8 cellular contexts compared by ENCODE assay signal in the genomic region with DNA sequence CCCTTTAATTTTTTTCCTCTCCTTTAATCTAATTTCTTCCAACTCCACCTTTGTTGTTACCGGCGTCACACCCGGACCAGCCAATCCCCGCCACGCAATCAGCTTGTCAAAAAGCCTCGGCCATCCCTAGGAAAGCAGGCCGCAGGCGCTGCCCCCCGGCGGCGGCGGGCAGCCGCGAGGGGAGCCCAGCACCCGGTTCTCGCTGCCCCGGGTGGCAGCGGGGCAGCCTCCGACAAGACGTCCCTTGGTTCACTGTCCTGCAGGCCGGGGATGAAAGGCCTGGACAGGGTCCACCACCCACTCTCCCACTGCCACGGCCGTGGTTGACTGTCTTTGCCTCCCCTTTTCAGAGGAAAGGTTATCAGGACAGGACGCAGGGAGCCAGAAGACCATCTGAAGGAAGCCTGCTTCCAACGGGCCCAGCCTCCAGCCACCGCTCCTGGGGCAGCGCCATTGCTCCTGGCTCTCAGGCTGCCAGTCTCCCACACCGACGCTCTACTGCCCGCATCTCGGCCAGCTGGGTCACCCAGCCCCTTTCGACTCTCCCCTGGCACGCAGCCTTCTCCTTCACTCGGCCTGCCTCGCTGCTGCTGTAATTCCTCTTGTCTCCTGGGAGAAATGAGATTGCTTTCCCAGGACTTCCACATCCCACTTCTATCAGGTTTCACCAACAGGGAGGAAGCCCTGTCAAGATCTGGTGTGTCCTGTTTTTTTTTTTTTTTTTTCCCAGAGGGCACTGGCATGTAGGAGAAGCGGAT. TPM values are rescaled to one million over a fixed set of nuclear protein-coding genes. Genes with fewer than 3 reads are reported as not detected.
DNase-seq lines count a peak whose midpoint lies in the region; ATAC-seq, FAIRE-seq and TF ChIP-seq lines count a peak whose summit lies in the region.

No MANE protein-coding gene starts in this region.

- H3K4me1 ChIP-seq in esophagus squamous epithelium (peaks cover 26 to 41% (median 26%) of the 10 kb centered on the region in 3 donors), mononuclear cell (ENCODE audit: insufficient read depth, low read length) (peaks cover 21% of the 10 kb centered on the region), thyroid gland (peaks cover 24 to 30% of the 10 kb centered on the region in 2 donors)

- H3K4me3 ChIP-seq in BJ (ENCODE audit: low read depth, low read length) (peak overlapping the region; percentile 92), esophagus squamous epithelium (peak overlapping the region; percentile 92 to 99 (median 99)), mononuclear cell (ENCODE audit: low read length) (peak overlapping the region; percentile 88), thyroid gland (replicated peaks in 1 of 3) (peak overlapping the region in 2 of 3 donors; percentile 71 to 88)

- POLR2A ChIA-PET in BJ (lab: Charles Lee), result interaction anchor here (0.5 to 0.7 kb wide), 2 partner anchors 37 to 99 kb away, joined by 3 to 4 read pairs; no protein-coding TSS in a partner anchor

- FAIRE-seq in H54 (lab: Jason Lieb, UNC), result no peak

- H3K27me3 ChIP-seq in BJ (ENCODE audit: control insufficient read depth, insufficient read depth, low read length), result no peaks in the 10 kb centered on the region
- H3K27me3 ChIP-seq in esophagus squamous epithelium, result no peaks in the 10 kb centered on the region
- H3K27me3 ChIP-seq in mononuclear cell (ENCODE audit: insufficient read depth, low read length), result no peaks in the 10 kb centered on the region
- no peaks in the 10 kb centered on the region for H3K27me3 ChIP-seq in thyroid gland

- CTCF ChIA-PET in BJ (lab: Yijun Ruan, JAX), result interaction anchor here (0.6 to 3.7 kb wide), 13 partner anchors 12 to 533 kb away, joined by 3 to 27 read pairs (median 4); a partner anchor contains a TSS

- intact Hi-C loops in esophagus squamous epithelium (cut with DNase I), result no loop called here
- intact Hi-C loops in thyroid gland (cut with DNase I), result no loop called here

- peak; percentile 15 for TF ChIP-seq CTCF in BJ (IDR thresholded peaks at IDR 0.05; ENCODE audit: insufficient read depth, low read depth, low read length)
- peak in 3 of 6 experiments; percentile 2 to 24 (median 9) for TF ChIP-seq CTCF in esophagus squamous epithelium (IDR thresholded peaks at IDR 0.05)
- peak in 3 of 6 experiments; percentile 6 to 43 (median 21) for TF ChIP-seq CTCF in thyroid gland (IDR thresholded peaks at IDR 0.05)

- WGBS in esophagus squamous epithelium, 2 donors, result 4 to 6% methylated on average over 11 to 16 of the region's 36 CpGs
- 1 to 2% methylated on average over 29 to 30 of the region's 36 CpGs for WGBS in thyroid gland, 2 donors

- TF ChIP-seq POLR2A in H54 (IDR thresholded peaks at IDR 0.05; ENCODE audit: low read depth, low read length) (no peak), esophagus squamous epithelium (IDR thresholded peaks at IDR 0.05) (peak in 2 of 4 donors; percentile 25 to 50), thyroid gland (IDR thresholded peaks at IDR 0.05) (peak in 1 of 2 donors; percentile 93)

- DNase-seq in BJ (ENCODE audit: low read depth) (no peak), H54 (ENCODE audit: insufficient read length, low spot score) (peak; percentile 65), NCI-H69 (lab: John Stamatoyannopoulos, UW) (peak; percentile 88), esophagus squamous epithelium (lab: John Stamatoyannopoulos, UW) (no peak), thyroid gland (peak; percentile 89 to 90)
- peak; percentile 43 for DNase-seq in activated CD8-positive, alpha-beta memory T cell treated with anti-CD3 and anti-CD28 coated beads, Interleukin-2, amount 50 U/mL, for 4 hours

- peak overlapping the region; percentile 97 to 100 (median 99) for H3K27ac ChIP-seq in esophagus squamous epithelium
- H3K27ac ChIP-seq in thyroid gland, result peak overlapping the region; percentile 97 to 99 (median 98)

- no peak for ATAC-seq in HG03039 (IDR thresholded peaks at IDR 0.05; ENCODE audit: unreplicated experiment)

- H3K9me3 ChIP-seq in esophagus squamous epithelium (no peaks in the 10 kb centered on the region), mononuclear cell (ENCODE audit: low read depth, low read length) (no peaks in the 10 kb centered on the region), thyroid gland (no peaks in the 10 kb centered on the region)

- H3K36me3 ChIP-seq in BJ (ENCODE audit: control insufficient read depth, insufficient read depth, low read length) (no peaks in the 10 kb centered on the region; the same call in 1 of the 2 replicates), esophagus squamous epithelium (peaks cover 0 to 5% (median 0%) of the 10 kb centered on the region in 3 donors), thyroid gland (no peaks in the 10 kb centered on the region)

RNA-seq across cellular contexts. Expression of a gene that starts 2.8 kb away (rescaled TPM):
- 19.8 and 21.1 TPM in 2 replicates for polyA plus RNA-seq in BJ (2011; rRNA removed)
- polyA minus RNA-seq in BJ (2011; rRNA and poly(A)+ RNA removed), result 18.7 TPM in 2 replicates
- total RNA-seq in esophagus squamous epithelium, result 10 to 100 TPM; 38.9 to 57.4 (median 51.0) TPM
- total RNA-seq in mononuclear cell, result 56.4 TPM
- 10 to 100 TPM; 63.6 to 97.4 (median 89.5) TPM for total RNA-seq in thyroid gland

RNA-seq across cellular contexts. Expression of a gene that starts 22.6 kb away (rescaled TPM):
- 47.0 and 53.9 TPM in 2 replicates for polyA plus RNA-seq in BJ (2011; rRNA removed)
- 35.2 and 50.0 TPM in 2 replicates for polyA minus RNA-seq in BJ (2011; rRNA and poly(A)+ RNA removed)
- total RNA-seq in esophagus squamous epithelium (10 to 100 TPM; 37.7 to 47.3 (median 44.0) TPM), mononuclear cell (44.7 TPM), thyroid gland (10 to 100 TPM; 52.4 to 64.5 (median 58.0) TPM)

RNA-seq across cellular contexts. Expression of a gene that starts 35.5 kb away (rescaled TPM):
- 43.8 and 64.0 TPM in 2 replicates for polyA plus RNA-seq in BJ (2011; rRNA removed)
- polyA minus RNA-seq in BJ (2011; rRNA and poly(A)+ RNA removed), result 23.4 and 24.8 TPM in 2 replicates
- total RNA-seq in esophagus squamous epithelium (10 to 100 TPM; 14.6 to 25.5 (median 21.6) TPM), mononuclear cell (20.4 TPM), thyroid gland (10 to 100 TPM; 30.6 to 50.5 (median 44.6) TPM)

RNA-seq across cellular contexts. Expression of a gene that starts 45.6 kb away (rescaled TPM):
- not detected in 2 replicates for polyA plus RNA-seq in BJ (2011; rRNA removed)
- polyA minus RNA-seq in BJ (2011; rRNA and poly(A)+ RNA removed), result not detected in 2 replicates
- total RNA-seq in esophagus squamous epithelium (not detected), mononuclear cell (0.42 TPM), thyroid gland (under 1 TPM in 2 of 4 donors, not detected in 2; 0.15 to 0.78 TPM)

RNA-seq across cellular contexts. Expression of a gene that starts 51.8 kb away (rescaled TPM):
- polyA plus RNA-seq in BJ (2011; rRNA removed), result 0.04 TPM in 1 of 2 replicates, not detected in the other
- polyA minus RNA-seq in BJ (2011; rRNA and poly(A)+ RNA removed), result 0.10 TPM in 1 of 2 replicates, not detected in the other
- under 1 TPM in 1 of 4 donors, not detected in 3; 0.11 TPM for total RNA-seq in esophagus squamous epithelium
- not detected for total RNA-seq in mononuclear cell
- total RNA-seq in thyroid gland, result 1 to 10 TPM; 1.4 to 2.4 (median 1.7) TPM

Comparison
In these comparisons a context has a peak if more than half of its experiments do, and no peak if none do; other contexts are left out.
1. DNase-seq: peak in H54 (single experiment), NCI-H69 (single experiment), activated CD8-positive, alpha-beta memory T cell treated with anti-CD3 and anti-CD28 coated beads, Interleukin-2, amount 50 U/mL, for 4 hours (single experiment) and thyroid gland (2 of 2); none in BJ (single experiment) and esophagus squamous epithelium (single experiment).
2. Peak in every context shown above with its lines, with median percentiles within 50 percentile points of each other: H3K4me3 ChIP-seq.